Comparison of ENCODE assay signal across 34 cellular contexts in the genomic region with DNA sequence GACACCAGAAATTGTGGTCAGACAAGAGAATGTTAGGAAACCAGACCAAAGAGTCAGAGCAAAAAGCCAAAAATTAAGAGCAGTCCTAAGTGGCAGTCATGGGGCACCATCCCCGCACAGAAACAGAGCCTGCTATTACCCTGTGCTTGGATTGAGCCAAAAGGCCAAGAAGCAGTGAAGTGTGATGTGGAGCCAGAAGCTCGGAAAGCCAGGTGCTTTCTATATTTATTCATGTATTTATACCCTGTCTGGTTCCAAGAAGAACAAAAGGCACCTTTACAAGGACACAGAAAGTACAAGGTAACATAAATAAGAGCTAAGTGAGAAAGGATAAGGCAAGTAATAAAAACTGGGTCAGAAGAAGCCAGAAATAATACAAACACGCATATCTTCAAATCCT.
"Had no signal": no experiment of that assay in that cellular context is flagged by ENCODE, and none has a peak within 500 bp of the region (broad histone marks: within the 10 kb centered on the region; RNA-seq: fewer than 3 reads in every experiment).

No MANE protein-coding gene starts in this region.

- H3K27me3 Mint-ChIP-seq: activated naive CD4-positive, alpha-beta T cell treated with anti-CD3 and anti-CD28 coated beads, Interleukin-2, amount 10 ng/mL, durations not matched to agents 7 days and 5 days; brain had no signal

- H3K4me1 ChIP-seq: ascending aorta, breast epithelium, esophagus muscularis mucosa, foreskin keratinocyte, gastrocnemius medialis, heart left ventricle had no signal

- H3K27ac ChIP-seq: ascending aorta, breast epithelium, cardiac muscle cell, esophagus muscularis mucosa, foreskin keratinocyte, gastrocnemius medialis, heart left ventricle had no signal

- DNase-seq: activated CD4-positive, alpha-beta memory T cell treated with anti-CD3 and anti-CD28 coated beads for 36 hours; activated CD4-positive, alpha-beta T cell treated with anti-CD3 and anti-CD28 coated beads for 1 hour; activated CD4-positive, alpha-beta T cell treated with anti-CD3 and anti-CD28 coated beads for 48 hours; activated CD8-positive, alpha-beta memory T cell treated with anti-CD3 and anti-CD28 coated beads, Interleukin-2, amount 10 ng/mL, durations not matched to agents 7 days and 5 days; activated CD8-positive, alpha-beta memory T cell treated with anti-CD3 and anti-CD28 coated beads, Interleukin-2, amount 50 U/mL, for 4 hours; activated CD8-positive, alpha-beta T cell treated with anti-CD3 and anti-CD28 coated beads, Interleukin-2, amount 10 ng/mL, durations not matched to agents 7 days and 5 days; activated gamma-delta T cell; activated naive CD4-positive, alpha-beta T cell; activated naive CD4-positive, alpha-beta T cell treated with anti-CD3 and anti-CD28 coated beads, Interleukin-2, amount 10 ng/mL, durations not matched to agents 7 days and 5 days; activated naive CD8-positive, alpha-beta T cell treated with anti-CD3 and anti-CD28 coated beads, Interleukin-2, amount 10 ng/mL, durations not matched to agents 7 days and 5 days; activated T-cell treated with anti-CD3 and anti-CD28 coated beads, Interleukin-2, amount 50 U/mL, for 1 hour; activated T-cell treated with anti-CD3 and anti-CD28 coated beads, Interleukin-2, amount 50 U/mL, for 48 hours; central memory CD4-positive, alpha-beta T cell; cortex of kidney; dermis blood vessel endothelial cell; effector CD4-positive, alpha-beta T cell; effector memory CD8-positive, alpha-beta T cell; erythroblast; gastrocnemius medialis; glutamatergic neuron; heart left ventricle; T-helper 1 cell; T-helper 17 cell; T1000 had no signal

- H3K36me3 Mint-ChIP-seq: activated CD4-positive, alpha-beta memory T cell treated with anti-CD3 and anti-CD28 coated beads for 36 hours; activated CD8-positive, alpha-beta memory T cell treated with anti-CD3 and anti-CD28 coated beads, Interleukin-2, amount 10 ng/mL, durations not matched to agents 7 days and 5 days; activated naive CD4-positive, alpha-beta T cell treated with anti-CD3 and anti-CD28 coated beads, Interleukin-2, amount 10 ng/mL, durations not matched to agents 7 days and 5 days; activated naive CD4-positive, alpha-beta T cell treated with anti-CD3 and anti-CD28 coated beads, Interleukin-2, amount 50 U/mL, for 72 hours; activated naive CD8-positive, alpha-beta T cell treated with anti-CD3 and anti-CD28 coated beads, Interleukin-2, amount 10 ng/mL, durations not matched to agents 7 days and 5 days had no signal

- H3K27ac Mint-ChIP-seq: activated CD4-positive, alpha-beta memory T cell treated with anti-CD3 and anti-CD28 coated beads for 36 hours; activated CD8-positive, alpha-beta memory T cell treated with anti-CD3 and anti-CD28 coated beads, Interleukin-2, amount 10 ng/mL, durations not matched to agents 7 days and 5 days; activated CD8-positive, alpha-beta T cell treated with anti-CD3 and anti-CD28 coated beads, Interleukin-2, amount 10 ng/mL, durations not matched to agents 7 days and 5 days; activated naive CD4-positive, alpha-beta T cell treated with anti-CD3 and anti-CD28 coated beads, Interleukin-2, amount 10 ng/mL, durations not matched to agents 7 days and 5 days; activated naive CD8-positive, alpha-beta T cell treated with anti-CD3 and anti-CD28 coated beads, Interleukin-2, amount 10 ng/mL, durations not matched to agents 7 days and 5 days; brain; effector memory CD8-positive, alpha-beta T cell; T-helper 17 cell; T-helper 2 cell treated with Interferon-gamma antibody and Interleukin-4, amounts not matched to agents 5 μg/mL and 100 μg/mL, for 36 hours; WTC11 had no signal

- ATAC-seq: activated CD8-positive, alpha-beta memory T cell treated with anti-CD3 and anti-CD28 coated beads, Interleukin-2, amount 10 ng/mL, durations not matched to agents 7 days and 5 days; activated CD8-positive, alpha-beta T cell treated with anti-CD3 and anti-CD28 coated beads, Interleukin-2, amount 10 ng/mL, durations not matched to agents 7 days and 5 days; activated naive CD4-positive, alpha-beta T cell treated with anti-CD3 and anti-CD28 coated beads, Interleukin-2, amount 50 U/mL, for 72 hours; effector memory CD8-positive, alpha-beta T cell; gastrocnemius medialis; heart left ventricle; T-helper 17 cell; WTC11 had no signal

- H3K4me3 Mint-ChIP-seq: activated CD4-positive, alpha-beta memory T cell treated with anti-CD3 and anti-CD28 coated beads for 36 hours; activated CD8-positive, alpha-beta memory T cell treated with anti-CD3 and anti-CD28 coated beads, Interleukin-2, amount 10 ng/mL, durations not matched to agents 7 days and 5 days; activated CD8-positive, alpha-beta T cell treated with anti-CD3 and anti-CD28 coated beads, Interleukin-2, amount 10 ng/mL, durations not matched to agents 7 days and 5 days; activated naive CD4-positive, alpha-beta T cell treated with anti-CD3 and anti-CD28 coated beads, Interleukin-2, amount 10 ng/mL, durations not matched to agents 7 days and 5 days; activated naive CD8-positive, alpha-beta T cell treated with anti-CD3 and anti-CD28 coated beads, Interleukin-2, amount 10 ng/mL, durations not matched to agents 7 days and 5 days; brain; effector memory CD8-positive, alpha-beta T cell; T-helper 17 cell; T-helper 2 cell treated with Interferon-gamma antibody and Interleukin-4, amounts not matched to agents 5 μg/mL and 100 μg/mL, for 36 hours; WTC11 had no signal

- H3K4me1 Mint-ChIP-seq: activated CD8-positive, alpha-beta memory T cell treated with anti-CD3 and anti-CD28 coated beads, Interleukin-2, amount 10 ng/mL, durations not matched to agents 7 days and 5 days; activated naive CD4-positive, alpha-beta T cell treated with anti-CD3 and anti-CD28 coated beads, Interleukin-2, amount 10 ng/mL, durations not matched to agents 7 days and 5 days; activated naive CD8-positive, alpha-beta T cell treated with anti-CD3 and anti-CD28 coated beads, Interleukin-2, amount 10 ng/mL, durations not matched to agents 7 days and 5 days; brain; T-helper 17 cell; WTC11 had no signal

- H3K27me3 ChIP-seq: ascending aorta, breast epithelium, cardiac muscle cell, esophagus muscularis mucosa, foreskin keratinocyte, gastrocnemius medialis had no signal

- H3K4me3 ChIP-seq: ascending aorta, breast epithelium, cardiac muscle cell, esophagus muscularis mucosa, gastrocnemius medialis, heart left ventricle had no signal

- H3K9me3 Mint-ChIP-seq: effector memory CD8-positive, alpha-beta T cell; T-helper 2 cell treated with Interferon-gamma antibody and Interleukin-4, amounts not matched to agents 5 μg/mL and 100 μg/mL, for 36 hours had no signal

- H3K36me3 ChIP-seq: ascending aorta, breast epithelium, cardiac muscle cell, esophagus muscularis mucosa, gastrocnemius medialis, heart left ventricle had no signal

- FAIRE-seq: colon had no signal

- H3K9me3 ChIP-seq: gastrocnemius medialis had no signal
